ENCODE assay signal across 15 cellular contexts in the genomic region with DNA sequence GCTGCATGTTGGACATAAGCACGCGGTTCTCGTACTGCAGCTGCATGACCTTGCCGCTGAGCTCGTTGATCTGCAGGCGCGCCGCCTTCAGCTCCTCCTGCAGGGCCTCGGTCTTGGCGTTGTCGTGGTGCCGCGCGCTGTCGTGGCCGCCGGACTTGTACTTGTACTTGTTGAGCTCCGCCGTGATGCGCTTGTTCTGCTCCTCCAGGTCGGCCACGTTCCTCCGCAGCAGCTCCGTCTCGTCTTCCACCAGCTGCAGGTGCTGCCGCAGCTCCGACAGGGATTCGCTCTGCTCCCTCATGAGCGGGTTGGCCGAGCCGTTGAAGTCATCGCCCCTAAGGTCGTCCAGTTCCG. TPM values are rescaled to one million over a fixed set of nuclear protein-coding genes. Genes with fewer than 3 reads are reported as not detected.
DNase-seq lines count a peak whose midpoint lies in the region; ATAC-seq, FAIRE-seq and TF ChIP-seq lines count a peak whose summit lies in the region.
"Had no signal": no experiment of that assay in that cellular context is flagged by ENCODE, and none has a peak within 500 bp of the region (broad histone marks: within the 10 kb centered on the region; RNA-seq: fewer than 3 reads in every experiment).

No MANE protein-coding gene starts in this region.

- peaks cover 20% of the 10 kb centered on the region for H3K27me3 ChIP-seq in left ventricle myocardium inferior (ENCODE audit: low read depth)
- peaks cover 0 to 17% (median 0%) of the 10 kb centered on the region in 9 donors for H3K27me3 ChIP-seq in heart left ventricle

- ATAC-seq in heart left ventricle (no peak), T-helper 17 cell (no peak)

- H3K4me3 ChIP-seq in left ventricle myocardium inferior = no peak overlapping the region
- H3K4me3 ChIP-seq in heart left ventricle = peak overlapping the region in 3 of 12 donors; percentile 9 to 27 (median 23)
- H3K4me3 ChIP-seq in kidney (ENCODE audit: low read length in 2 of 2) = no peak overlapping the region
- H3K4me3 ChIP-seq: PC-9 had no signal

- H3K4me3 Mint-ChIP-seq in T-helper 17 cell = peak overlapping the region; percentile 31

- intact Hi-C loops in left ventricle myocardium inferior (cut with micrococcal nuclease) (no loop called here), heart left ventricle (cut with DNase I) (no loop called here), kidney (cut with DNase I) (no loop called here)

- H3K27ac Mint-ChIP-seq in T-helper 17 cell = peak overlapping the region; percentile 65

- TF ChIP-seq CTCF in left ventricle myocardium inferior (IDR thresholded peaks at IDR 0.05; ENCODE audit: borderline replicate concordance) = no peak
- TF ChIP-seq CTCF in heart left ventricle (IDR thresholded peaks at IDR 0.05) = no peak
- TF ChIP-seq CTCF in kidney (IDR thresholded peaks at IDR 0.05; ENCODE audit: borderline replicate concordance, extremely low read depth, insufficient read depth) = no peak

- H3K4me1 ChIP-seq in left ventricle myocardium inferior (no peaks in the 10 kb centered on the region), heart left ventricle (no peaks in the 10 kb centered on the region), kidney (ENCODE audit: control insufficient read depth in 1 of 2, insufficient read depth in 1 of 2, low read depth in 1 of 2, low read length in 2 of 2) (no peaks in the 10 kb centered on the region)

- TF ChIP-seq POLR2A in heart left ventricle (IDR thresholded peaks at IDR 0.05) = no peak

- FAIRE-seq in kidney (lab: Jason Lieb, UNC) = no peak
- FAIRE-seq: G401.6 had no signal

- H3K9me3 ChIP-seq in left ventricle myocardium inferior (replicated peaks) (no peaks in the 10 kb centered on the region), heart left ventricle (no peaks in the 10 kb centered on the region), T-helper 17 cell (ENCODE audit: control insufficient read depth, low read length, poor library complexity, severe bottlenecking) (no peaks in the 10 kb centered on the region), kidney (ENCODE audit: control insufficient read depth in 1 of 2, low read length in 2 of 2) (no peaks in the 10 kb centered on the region)

- H3K27ac ChIP-seq in left ventricle myocardium inferior (replicated peaks) (no peak overlapping the region), heart left ventricle (no peak overlapping the region), kidney (ENCODE audit: low read depth in 2 of 2, low read length in 2 of 2) (no peak overlapping the region)
- H3K27ac ChIP-seq: PC-9 had no signal

- H3K27me3 Mint-ChIP-seq in T-helper 17 cell = no peaks in the 10 kb centered on the region

- no peak overlapping the region for H3K9ac ChIP-seq in kidney (ENCODE audit: low read length in 2 of 2)

- H3K36me3 Mint-ChIP-seq in T-helper 17 cell (ENCODE audit: low read depth) = peaks cover 17% of the 10 kb centered on the region

- H3K4me1 Mint-ChIP-seq in T-helper 17 cell = peaks cover 8% of the 10 kb centered on the region

- peaks cover 7% of the 10 kb centered on the region for H3K36me3 ChIP-seq in left ventricle myocardium inferior
- H3K36me3 ChIP-seq in heart left ventricle = peaks cover 0 to 10% (median 0%) of the 10 kb centered on the region in 9 donors
- no peaks in the 10 kb centered on the region for H3K36me3 ChIP-seq in kidney (ENCODE audit: control insufficient read depth in 1 of 2, insufficient read depth in 2 of 2, low read length in 2 of 2)

- DNase-seq in left ventricle myocardium inferior = peak; percentile 12
- no peak for DNase-seq in heart left ventricle
- peak in 1 of 3 donors; percentile 11 for DNase-seq in T-helper 17 cell
- DNase-seq in kidney = peak; percentile 75
- DNase-seq in middle frontal gyrus (ENCODE audit: extremely low spot score, low spot score) = no peak
- DNase-seq in NCI-H1694 treated with DMSO at 0.1 percent for 48 hours (lab: John Stamatoyannopoulos, UW) = no peak
- DNase-seq in COR-L47 (lab: John Stamatoyannopoulos, UW) = no peak
- DNase-seq: DMS79, Karpas-422, MM.1S, NCI-H1105, NCI-H187, NCI-H748 treated with DMSO at 0.1 percent for 48 hours, PC-9 had no signal

- 65 to 91% (median 71%) methylated on average over 34 of the region's 34 CpGs for WGBS in heart left ventricle, 4 donors

RNA-seq across cellular contexts. Expression of gene KIAA0408, which starts 16.6 kb away (rescaled TPM):
- total RNA-seq in left ventricle myocardium inferior (2.2 TPM), heart left ventricle (1 to 10 TPM in 6 of 9 donors, under 1 TPM in 3; 0.28 to 3.3 (median 1.2) TPM), T-helper 17 cell (1 to 10 TPM; 3.5 to 5.1 TPM), kidney (2.7 TPM)
- polyA plus RNA-seq in heart left ventricle (under 1 TPM; 0.39 to 0.57 TPM), kidney (ENCODE audit: insufficient read depth, low read depth, low replicate concordance) (0.47 TPM)
- total RNA-seq: PC-9 had no signal

Comparison
In these comparisons a context has a peak if more than half of its experiments do, and no peak if none do; other contexts are left out.
1. DNase-seq: peak in left ventricle myocardium inferior (single experiment) and kidney (single experiment); none in heart left ventricle (0 of 5), middle frontal gyrus (single experiment), NCI-H1694 treated with DMSO at 0.1 percent for 48 hours (single experiment) and COR-L47 (single experiment).